In genomic region chr22:46399625-46400024, GRCh38 we compare ENCODE assay signal across 28 cellular contexts.
"Had no signal": no experiment of that assay in that cellular context is flagged by ENCODE, and none has a peak within 500 bp of the region (broad histone marks: within the 10 kb centered on the region; RNA-seq: fewer than 3 reads in every experiment).

No MANE protein-coding gene starts in this region.

- H3K4me2 ChIP-seq: neural progenitor cell, smooth muscle cell had no signal

- ATAC-seq: naive thymus-derived CD4-positive, alpha-beta T cell; natural killer cell; pancreas; right cardiac atrium; sciatic nerve; stimulated activated memory B cell treated with anti-CD40 and anti-IgM and Interleukin-4, amounts not matched to agents 10 μg/mL and 1 μg/mL and 100 μg/mL, for 72 hours; stimulated activated naive CD8-positive, alpha-beta T cell treated with anti-CD3 and anti-CD28 coated beads, Interleukin-15, amount 100 ng/mL, for 72 hours; stimulated activated naive CD8-positive, alpha-beta T cell treated with anti-CD3 and anti-CD28 coated beads, Interleukin-15, Interleukin-2, amounts not matched to agents 100 U/mL and 50 U/mL, for 24 hours; upper lobe of right lung had no signal

- DNase-seq: natural killer cell; nucleus accumbens; pancreas; right cardiac atrium; spleen; stimulated activated CD4-positive, alpha-beta T cell treated with anti-CD3 and anti-CD28 coated beads, Interleukin-12 subunit alpha, Interleukin-12 subunit beta, amount 100 ng/mL, for 4 hours; stimulated activated CD4-positive, alpha-beta T cell treated with anti-CD3 and anti-CD28 coated beads, Interleukin-1b, Interleukin-23, amount 100 ng/mL, for 48 hours; stimulated activated CD4-positive, alpha-beta T cell treated with anti-CD3 and anti-CD28 coated beads, Interleukin-4, amount 100 ng/mL, for 1 hour; stimulated activated CD4-positive, alpha-beta T cell treated with anti-CD3 and anti-CD28 coated beads, Interleukin-4, amount 100 ng/mL, for 4 hours; stimulated activated CD8-positive, alpha-beta memory T cell treated with anti-CD3 and anti-CD28 coated beads, Interleukin-4, amount 100 ng/mL, for 48 hours; stimulated activated naive CD4-positive, alpha-beta T cell; stimulated activated naive CD8-positive, alpha-beta T cell treated with anti-CD3 and anti-CD28 coated beads, Interleukin-15, amount 100 ng/mL, for 72 hours; stimulated activated naive CD8-positive, alpha-beta T cell treated with anti-CD3 and anti-CD28 coated beads, Interleukin-15, Interleukin-2, amounts not matched to agents 100 U/mL and 50 U/mL, for 24 hours; substantia nigra; testis; tibial artery; transverse colon; upper lobe of right lung; uterus had no signal

- H3K27me3 ChIP-seq: neural progenitor cell, neutrophil, pancreas, spleen, suprapubic skin, testis, tibial artery, transverse colon, upper lobe of right lung, uterus had no signal

- H3K4me1 ChIP-seq: neural progenitor cell, pancreas, prostate gland, spleen, suprapubic skin, testis, tibial artery, transverse colon, upper lobe of right lung, uterus had no signal

- H3K36me3 ChIP-seq: neural progenitor cell, neutrophil, pancreas, prostate gland, tibial artery, transverse colon, uterus had no signal

- H3K9ac ChIP-seq: neural progenitor cell had no signal

- H3K27ac ChIP-seq: neural progenitor cell, neutrophil, pancreas, prostate gland, skin epidermis, spleen, suprapubic skin, testis, tibial artery, transverse colon, upper lobe of right lung, uterus had no signal

- H3K9me3 ChIP-seq: neutrophil, pancreas, prostate gland, spleen, suprapubic skin, testis, tibial artery, transverse colon, upper lobe of right lung, uterus had no signal

- H3K4me3 ChIP-seq: neural progenitor cell, pancreas, prostate gland, skin epidermis, smooth muscle cell, spleen, suprapubic skin, testis, tibial artery, transverse colon, upper lobe of right lung, uterus had no signal
